10 cellular contexts compared by ENCODE assay signal in genomic region chr6:154319231-154319858, GRCh38. TPM values are rescaled to one million over a fixed set of nuclear protein-coding genes. Genes with fewer than 3 reads are reported as not detected.
DNase-seq lines count a peak whose midpoint lies in the region; ATAC-seq, FAIRE-seq and TF ChIP-seq lines count a peak whose summit lies in the region.
"Had no signal": no experiment of that assay in that cellular context is flagged by ENCODE, and none has a peak within 500 bp of the region (broad histone marks: within the 10 kb centered on the region; RNA-seq: fewer than 3 reads in every experiment).

No MANE protein-coding gene starts in this region.

- DNase-seq in right cardiac atrium (no peak), Right ventricle myocardium superior (no peak), NCI-H2081 treated with DMSO at 0.1 percent for 48 hours (lab: John Stamatoyannopoulos, UW) (peak; percentile 73), fibroblast of the conjunctiva (ENCODE audit: low read depth) (peak; percentile 52), urothelium cell line (ENCODE audit: low spot score) (no peak), HepG2 (ENCODE audit: low spot score) (no peak), pons (ENCODE audit: low spot score) (no peak)
- DNase-seq in CD8-positive, alpha-beta memory T cell: no peak
- DNase-seq: activated T-cell treated with anti-CD3 and anti-CD28 coated beads, Interleukin-2, amount 50 U/mL, for 48 hours had no signal

- TF ChIP-seq EP300 in HepG2 (IDR thresholded peaks at IDR 0.05; ENCODE audit: low read depth in 2 of 2, low read length in 2 of 2) (no peak), HepG2 (CRISPR knock-in tag; IDR thresholded peaks at IDR 0.05; ENCODE audit: borderline replicate concordance) (no peak)

- H3K36me3 ChIP-seq in HepG2 (replicated peaks in 1 of 2; ENCODE audit: control insufficient read depth in 1 of 2, insufficient read depth in 2 of 2, low read length in 2 of 2): no peaks in the 10 kb centered on the region
- no peaks in the 10 kb centered on the region for H3K36me3 ChIP-seq in CD8-positive, alpha-beta memory T cell (ENCODE audit: insufficient read depth, low read length)

- POLR2A ChIA-PET in HepG2 (lab: Yijun Ruan, JAX): no interaction called here
- POLR2A ChIA-PET in CD8-positive, alpha-beta memory T cell (lab: Charles Lee): no interaction called here

- H3K27ac ChIP-seq in right cardiac atrium (ENCODE audit: low read length): no peak overlapping the region
- H3K27ac ChIP-seq in HepG2 (ENCODE audit: extremely low read length, insufficient read depth, low read length): no peak overlapping the region
- no peak overlapping the region for H3K27ac ChIP-seq in CD8-positive, alpha-beta memory T cell (ENCODE audit: low read depth, low read length)

- no peaks in the 10 kb centered on the region for H4K20me1 ChIP-seq in HepG2 (ENCODE audit: insufficient read depth, low read length)

- no peak for FAIRE-seq in urothelium cell line (lab: Jason Lieb, UNC)
- FAIRE-seq in HepG2 (lab: Jason Lieb, UNC): no peak

- H3K9me3 ChIP-seq in right cardiac atrium (ENCODE audit: control insufficient read depth, low read length): no peaks in the 10 kb centered on the region
- H3K9me3 ChIP-seq in HepG2 (ENCODE audit: low read length): no peaks in the 10 kb centered on the region
- no peaks in the 10 kb centered on the region for H3K9me3 ChIP-seq in CD8-positive, alpha-beta memory T cell (ENCODE audit: low read length)
- H3K9me3 ChIP-seq: BLaER1 treated with 17β-estradiol and CSF1 and Interleukin-3, amounts not matched to agents 10 nM and 100 nM had no signal

- BruUV-seq in HepG2 (replicated peaks; lab: Mats Ljungman, UMichigan): no TSS peak

- TF ChIP-seq RAD21 in HepG2 (CRISPR knock-in tag; IDR thresholded peaks at IDR 0.05): no peak

- no peaks in the 10 kb centered on the region for H3K9me3 Mint-ChIP-seq in CD8-positive, alpha-beta memory T cell

- no peak overlapping the region for H3K4me2 ChIP-seq in HepG2 (ENCODE audit: low read depth, low read length)

- no peak for TF ChIP-seq POLR2A in HepG2 (IDR thresholded peaks at IDR 0.05; ENCODE audit: insufficient read depth in 1 of 2, low read depth in 2 of 2, low read length in 2 of 2)

- peak overlapping the region; percentile 32 for H3K4me3 ChIP-seq in right cardiac atrium (ENCODE audit: low read length)
- H3K4me3 ChIP-seq in HepG2 (replicated peaks in 1 of 3; ENCODE audit: insufficient read depth in 1 of 3, low read depth in 2 of 3, low read length in 3 of 3): no peak overlapping the region
- no peak overlapping the region for H3K4me3 ChIP-seq in CD8-positive, alpha-beta memory T cell (ENCODE audit: low read length)
- H3K4me3 ChIP-seq: BLaER1 treated with 17β-estradiol and CSF1 and Interleukin-3, amounts not matched to agents 10 nM and 100 nM had no signal

- 49% methylated on average over 8 of the region's 8 CpGs for WGBS in right cardiac atrium
- 32% methylated on average over 8 of the region's 8 CpGs for WGBS in HepG2 (ENCODE audit: low lambda C conversion rate)

- H3K27me3 ChIP-seq in right cardiac atrium (ENCODE audit: control insufficient read depth, insufficient read depth): no peaks in the 10 kb centered on the region
- H3K27me3 ChIP-seq in HepG2 (ENCODE audit: control insufficient read depth in 1 of 2, insufficient read depth in 2 of 2, low read length in 2 of 2): no peaks in the 10 kb centered on the region
- H3K27me3 ChIP-seq in CD8-positive, alpha-beta memory T cell (ENCODE audit: insufficient read depth, low read length, poor library complexity, severe bottlenecking): no peaks in the 10 kb centered on the region
- H3K27me3 ChIP-seq: BLaER1 treated with 17β-estradiol and CSF1 and Interleukin-3, amounts not matched to agents 10 nM and 100 nM had no signal

- intact Hi-C loops in right cardiac atrium (cut with DNase I): no loop called here
- intact Hi-C loops in Right ventricle myocardium superior (cut with DNase I): no loop called here
- intact Hi-C loops in HepG2 (cut with micrococcal nuclease; ENCODE audit: unreplicated experiment): no loop called here

- H3K4me3 Mint-ChIP-seq in CD8-positive, alpha-beta memory T cell: no peak overlapping the region

- no peaks in the 10 kb centered on the region for H3K36me3 Mint-ChIP-seq in CD8-positive, alpha-beta memory T cell

- no peak overlapping the region for H3K9ac ChIP-seq in HepG2 (ENCODE audit: insufficient read depth, low read depth, low read length)
- H3K9ac ChIP-seq: BLaER1 treated with 17β-estradiol and CSF1 and Interleukin-3, amounts not matched to agents 10 nM and 100 nM had no signal

- H3K4me1 Mint-ChIP-seq in CD8-positive, alpha-beta memory T cell: no peaks in the 10 kb centered on the region

- no peaks in the 10 kb centered on the region for H3K4me1 ChIP-seq in right cardiac atrium (ENCODE audit: control insufficient read depth, insufficient read depth, low read length)
- H3K4me1 ChIP-seq in HepG2 (ENCODE audit: insufficient read depth, low read length): no peaks in the 10 kb centered on the region
- no peaks in the 10 kb centered on the region for H3K4me1 ChIP-seq in CD8-positive, alpha-beta memory T cell (ENCODE audit: insufficient read depth, low read length)

- no peaks in the 10 kb centered on the region for H3K79me2 ChIP-seq in HepG2 (ENCODE audit: insufficient read depth, low read length)

- peaks cover 3 to 7% of the 10 kb centered on the region in 2 donors for H3K27me3 Mint-ChIP-seq in CD8-positive, alpha-beta memory T cell

- CTCF ChIA-PET in HepG2 (lab: Yijun Ruan, JAX; ENCODE audit: low intra/inter-chr PET ratio, low total read pairs): no interaction called here
- CTCF ChIA-PET in CD8-positive, alpha-beta memory T cell (lab: Charles Lee): no interaction called here

- TF ChIP-seq CTCF in HepG2 (CRISPR knock-in tag; IDR thresholded peaks at IDR 0.05): no peak

- H3K27ac Mint-ChIP-seq in CD8-positive, alpha-beta memory T cell: no peak overlapping the region

- in situ Hi-C loops in HepG2 (cut with HindIII; ENCODE audit: extremely low pct_ligation_motif_present, low pct_unique_long_range_greater_than_20kb): no loop called here

- ATAC-seq in right cardiac atrium: no peak
- ATAC-seq in Right ventricle myocardium superior (ENCODE audit: poor library complexity): no peak
- ATAC-seq in HepG2: no peak

- no peak overlapping the region for H2AFZ ChIP-seq in HepG2 (ENCODE audit: low read length)

TF ChIP-seq in HepG2, 621 proteins besides CTCF, POLR2A, EP300 and RAD21:
- TF ChIP-seq GFI1 (CRISPR knock-in tag; IDR thresholded peaks at IDR 0.05; ENCODE audit: borderline replicate concordance) (no peak), PAF1 (CRISPR knock-in tag; IDR thresholded peaks at IDR 0.05) (no peak), MAFK (conservative IDR thresholded peaks at IDR 0.05 in 1 of 2, IDR thresholded peaks at IDR 0.05 in 1 of 2; ENCODE audit: low read length in 2 of 2) (peak in 1 of 2 experiments; percentile 60; a peak in 2 of 4 replicates), CEBPG (CRISPR knock-in tag; IDR thresholded peaks at IDR 0.05) (no peak), MZF1 (CRISPR knock-in tag; IDR thresholded peaks at IDR 0.05; ENCODE audit: borderline replicate concordance) (no peak)
TF ChIP-seq in HepG2: peak in this region for 1.

RNA-seq across cellular contexts. Expression of gene IPCEF1, which starts 37.3 kb away (rescaled TPM):
- 1 to 10 TPM; 1.0 to 1.8 (median 1.1) TPM for total RNA-seq in right cardiac atrium
- polyA plus RNA-seq in right cardiac atrium: 0.07 TPM
- 1.3 TPM for total RNA-seq in Right ventricle myocardium superior
- total RNA-seq in HepG2 (2016; rRNA removed; fragmentation: Illumina TruSeq; extraction: Trizol): not detected in 2 replicates
- 0.62 TPM in 1 of 2 replicates, not detected in the other for total RNA-seq in HepG2 (2016; cell fraction: cytosol; rRNA removed; fragmentation: Illumina TruSeq; extraction: Trizol; ENCODE audit: low read depth)
- total RNA-seq in HepG2 (2016; cell fraction: insoluble cytoplasmic fraction; rRNA removed; fragmentation: Illumina TruSeq; extraction: Trizol): 0.06 and 0.30 TPM in 2 replicates
- total RNA-seq in HepG2 (2016; cell fraction: membrane; rRNA removed; fragmentation: Illumina TruSeq; extraction: Trizol): not detected in 2 replicates
- not detected in 2 replicates for total RNA-seq in HepG2 (2016; cell fraction: nucleus; rRNA removed; fragmentation: Illumina TruSeq; extraction: Trizol)
- 0.03 and 0.22 TPM in 2 replicates for polyA plus RNA-seq in HepG2 (2011; rRNA removed)
- 0.10 and 0.19 TPM in 2 replicates for polyA plus RNA-seq in HepG2 (2011; cell fraction: cytosol; rRNA removed)
- 0.02 and 0.23 TPM in 2 replicates for polyA plus RNA-seq in HepG2 (2011; cell fraction: nucleus; rRNA removed)
- 0.03 TPM in 1 of 2 replicates, not detected in the other for polyA plus RNA-seq in HepG2 (2012)
- not detected in 2 replicates for polyA plus RNA-seq in HepG2 (2016; cell fraction: cytosol; fragmentation: Illumina TruSeq; extraction: Trizol; ENCODE audit: low read depth)
- polyA plus RNA-seq in HepG2 (2016; cell fraction: insoluble cytoplasmic fraction; fragmentation: Illumina TruSeq; extraction: Trizol; ENCODE audit: low read depth): not detected in 2 replicates
- polyA plus RNA-seq in HepG2 (2016; cell fraction: membrane; fragmentation: Illumina TruSeq; extraction: Trizol; ENCODE audit: low read depth): not detected in 2 replicates
- polyA plus RNA-seq in HepG2 (2016; cell fraction: nucleus; fragmentation: Illumina TruSeq; extraction: Trizol; ENCODE audit: insufficient read depth, low read depth): not detected in 2 replicates
- not detected in 2 replicates for polyA minus RNA-seq in HepG2 (2011; rRNA and poly(A)+ RNA removed; ENCODE audit: low replicate concordance)
- polyA minus RNA-seq in HepG2 (2011; cell fraction: cytosol; rRNA and poly(A)+ RNA removed): 0.20 TPM in 1 of 2 replicates, not detected in the other
- 0.12 and 0.13 TPM in 2 replicates for polyA minus RNA-seq in HepG2 (2011; cell fraction: nucleus; rRNA and poly(A)+ RNA removed)
- 10 to 100 TPM; 17.7 to 19.2 TPM for total RNA-seq in CD8-positive, alpha-beta memory T cell
- polyA plus RNA-seq in CD8-positive, alpha-beta memory T cell: 57.8 TPM

Comparison
In these comparisons a context has a peak if more than half of its experiments do, and no peak if none do; other contexts are left out.
1. DNase-seq: peak in NCI-H2081 treated with DMSO at 0.1 percent for 48 hours (single experiment) and fibroblast of the conjunctiva (single experiment); none in right cardiac atrium (0 of 3), Right ventricle myocardium superior (single experiment), urothelium cell line (single experiment), HepG2 (single experiment), pons (single experiment) and CD8-positive, alpha-beta memory T cell (0 of 5).